In the genomic region with DNA sequence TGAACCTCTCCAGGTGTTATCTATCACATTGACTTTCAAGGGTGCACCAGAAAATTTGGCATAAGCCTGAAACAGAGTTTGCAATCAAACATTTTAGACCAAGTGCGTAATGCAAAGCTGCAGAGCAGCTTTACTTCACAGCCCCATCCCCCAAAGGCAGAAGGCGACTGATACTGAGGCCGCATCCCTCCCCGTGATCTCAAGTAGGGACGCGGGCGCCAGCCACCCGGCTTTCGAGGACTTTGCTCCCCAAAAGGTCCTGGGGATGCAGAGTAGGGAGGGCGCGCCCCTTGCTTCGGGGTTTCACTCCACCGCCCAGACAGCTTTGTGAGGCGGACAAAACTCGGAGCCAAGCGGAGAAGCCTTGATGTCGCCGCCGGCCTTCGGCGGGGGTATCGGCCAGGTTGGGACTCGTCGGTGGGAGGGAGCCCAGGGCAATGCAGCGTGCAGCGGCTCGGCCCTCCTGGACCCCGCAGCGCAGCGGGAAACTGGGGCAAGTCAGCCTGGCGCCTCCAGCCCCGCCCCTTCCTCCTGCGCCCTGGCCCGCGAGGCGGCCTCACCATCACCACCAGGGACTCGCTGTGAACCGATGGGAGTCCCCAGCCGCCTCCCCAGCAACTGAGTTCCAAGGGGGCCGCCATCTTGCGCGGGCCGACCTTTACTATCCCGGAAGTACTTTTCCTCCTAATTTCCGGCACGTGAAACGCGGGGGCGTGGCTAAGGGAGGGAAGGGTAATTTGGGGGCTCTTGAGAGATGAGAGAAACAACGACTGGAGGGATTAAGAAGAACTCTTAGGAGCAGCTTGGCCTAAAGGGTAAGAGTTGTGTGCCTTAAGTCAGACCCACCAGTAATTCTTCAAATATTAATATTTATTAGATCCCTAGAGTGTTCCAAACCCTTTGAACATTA, we compare ENCODE assay signal across 8 cellular contexts.
DNase-seq lines count a peak whose midpoint lies in the region; ATAC-seq and TF ChIP-seq lines count a peak whose summit lies in the region.

TSS of gene MTX3 (minus strand) at position 665 of the 910 bp plus-strand sequence. CDS start at position 641, 24 bp downstream.

- DNase-seq in GM13977 (ENCODE audit: low spot score), result peak; percentile 79
- DNase-seq in NCI-H2029 treated with DMSO at 0.1 percent for 48 hours (lab: John Stamatoyannopoulos, UW), result peak; percentile 68
- peak; percentile 59 for DNase-seq in T1000 (lab: John Stamatoyannopoulos, UW)
- DNase-seq in astrocyte of the spinal cord (ENCODE audit: low read depth, low spot score), result peak; percentile 80
- DNase-seq in hypothalamus (lab: John Stamatoyannopoulos, UW), result peak; percentile 20 to 91 (median 71)
- DNase-seq in retina, result peak; percentile 94
- no peak for DNase-seq in AML-193 (lab: John Stamatoyannopoulos, UW)

- no peak for TF ChIP-seq CTCF in GM13977 (IDR thresholded peaks at IDR 0.05; ENCODE audit: extremely low read depth, insufficient read depth, missing control alignments)
- no peak for TF ChIP-seq CTCF in astrocyte of the spinal cord (IDR thresholded peaks at IDR 0.05; ENCODE audit: low read depth, low read length)

- peak; percentile 83 for ATAC-seq in HG02884 (IDR thresholded peaks at IDR 0.05; ENCODE audit: unreplicated experiment)

- H3K4me3 ChIP-seq in astrocyte of the spinal cord (ENCODE audit: low read depth, low read length), result peak within 1 kb of the TSS; percentile 87

- in situ Hi-C loops in GM13977 (cut with MboI; ENCODE audit: low pct_unique_long_range_greater_than_20kb, low sequenced_read_pairs, unreplicated experiment), result no loop called here
- in situ Hi-C loops in astrocyte of the spinal cord (cut with HindIII; ENCODE audit: low sequenced_read_pairs), result no loop called here

Comparison
In these comparisons a context has a peak if more than half of its experiments do, and no peak if none do; other contexts are left out.
1. DNase-seq: peak in GM13977 (single experiment), NCI-H2029 treated with DMSO at 0.1 percent for 48 hours (single experiment), T1000 (single experiment), astrocyte of the spinal cord (single experiment), hypothalamus (51 of 51) and retina (single experiment); none in AML-193 (0 of 2).